Comparison of ENCODE assay signal across 1 cellular context in the genomic region with DNA sequence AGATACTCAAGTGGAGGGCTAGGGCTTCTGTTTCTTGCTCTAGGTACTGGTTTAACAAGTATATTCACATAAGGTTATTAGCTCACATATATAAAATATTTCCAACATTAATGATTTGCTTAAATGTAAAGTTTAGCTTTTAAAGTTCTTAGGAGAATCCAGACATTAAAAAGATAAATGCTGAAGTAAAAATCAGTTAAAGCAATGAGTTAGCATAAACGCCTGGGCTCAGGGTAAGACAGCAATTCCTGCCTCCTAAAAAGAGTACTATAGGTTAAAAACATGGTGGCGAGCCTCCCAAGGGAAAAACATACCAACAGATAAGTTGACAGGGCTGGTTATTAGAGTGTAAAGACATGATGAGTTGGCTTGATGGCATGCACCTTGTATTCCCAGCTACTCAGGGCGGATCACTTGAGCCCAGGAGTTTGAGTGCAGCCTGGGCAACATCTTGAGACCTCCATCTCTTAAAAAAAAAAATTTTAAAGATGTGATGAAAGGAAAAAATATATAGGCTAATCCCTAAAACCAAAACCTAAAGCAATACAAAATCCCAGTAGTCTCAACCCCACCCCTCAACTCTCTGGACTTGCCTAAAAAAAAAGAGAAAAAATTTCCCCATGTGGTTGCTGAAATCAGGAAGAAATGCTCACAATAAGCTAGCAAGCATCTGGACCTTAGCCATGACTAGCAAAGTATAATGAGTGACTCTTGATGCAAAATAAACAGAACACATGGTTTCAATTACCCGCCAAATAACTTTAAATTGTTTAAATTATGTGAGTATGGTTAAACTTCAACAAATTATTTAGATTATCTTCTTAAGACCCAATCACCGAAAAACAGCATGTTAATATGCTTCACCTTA.
TF ChIP-seq lines count a peak whose summit lies in the region.

No MANE protein-coding gene starts in this region.

TF ChIP-seq in HEK293, 187 proteins besides CTCF, POLR2A, EP300 and RAD21 (continued from another document):
- TF ChIP-seq, protein P1, sequence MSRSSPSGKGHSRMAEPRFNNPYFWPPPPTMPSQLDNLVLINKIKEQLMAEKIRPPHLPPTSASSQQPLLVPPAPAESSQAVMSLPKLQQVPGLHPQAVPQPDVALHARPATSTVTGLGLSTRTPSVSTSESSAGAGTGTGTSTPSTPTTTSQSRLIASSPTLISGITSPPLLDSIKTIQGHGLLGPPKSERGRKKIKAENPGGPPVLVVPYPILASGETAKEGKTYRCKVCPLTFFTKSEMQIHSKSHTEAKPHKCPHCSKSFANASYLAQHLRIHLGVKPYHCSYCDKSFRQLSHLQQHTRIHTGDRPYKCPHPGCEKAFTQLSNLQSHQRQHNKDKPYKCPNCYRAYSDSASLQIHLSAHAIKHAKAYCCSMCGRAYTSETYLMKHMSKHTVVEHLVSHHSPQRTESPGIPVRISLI (tag by site-specific recombination; IDR thresholded peaks at IDR 0.05) = peak; percentile 51; the same call in 1 of the 2 replicates
- no peak for TF ChIP-seq ZNF354C (tag by site-specific recombination; IDR thresholded peaks at IDR 0.05; ENCODE audit: borderline replicate concordance, low read depth)
- TF ChIP-seq ZNF449 (tag by site-specific recombination; IDR thresholded peaks at IDR 0.05) = 0 out of 2 replicates have a peak, but pooled peaks have one; percentile 5
- no peak for TF ChIP-seq ZBTB17 (tag by site-specific recombination; IDR thresholded peaks at IDR 0.05)
- no peak for TF ChIP-seq ZNF341 (tag by site-specific recombination; IDR thresholded peaks at IDR 0.05; ENCODE audit: low read depth)
- TF ChIP-seq ZSCAN30 (tag by site-specific recombination; IDR thresholded peaks at IDR 0.05) = no peak
- no peak for TF ChIP-seq ZNF658 (tag by site-specific recombination; IDR thresholded peaks at IDR 0.05)
- TF ChIP-seq ZNF549 (tag by site-specific recombination; IDR thresholded peaks at IDR 0.05) = no peak
- no peak for TF ChIP-seq ZSCAN23 (tag by site-specific recombination; IDR thresholded peaks at IDR 0.05)
- TF ChIP-seq, protein P2, sequence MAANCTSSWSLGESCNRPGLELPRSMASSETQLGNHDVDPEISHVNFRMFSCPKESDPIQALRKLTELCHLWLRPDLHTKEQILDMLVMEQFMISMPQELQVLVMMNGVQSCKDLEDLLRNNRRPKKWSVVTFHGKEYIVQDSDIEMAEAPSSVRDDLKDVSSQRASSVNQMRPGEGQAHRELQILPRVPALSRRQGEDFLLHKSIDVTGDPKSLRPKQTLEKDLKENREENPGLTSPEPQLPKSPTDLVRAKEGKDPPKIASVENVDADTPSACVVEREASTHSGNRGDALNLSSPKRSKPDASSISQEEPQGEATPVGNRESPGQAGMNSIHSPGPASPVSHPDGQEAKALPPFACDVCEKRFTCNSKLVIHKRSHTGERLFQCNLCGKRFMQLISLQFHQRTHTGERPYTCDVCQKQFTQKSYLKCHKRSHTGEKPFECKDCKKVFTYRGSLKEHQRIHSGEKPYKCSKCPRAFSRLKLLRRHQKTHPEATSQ (tag by site-specific recombination; IDR thresholded peaks at IDR 0.05) = no peak
- no peak for TF ChIP-seq ZNF660 (tag by site-specific recombination; IDR thresholded peaks at IDR 0.05)
- TF ChIP-seq, protein P3, sequence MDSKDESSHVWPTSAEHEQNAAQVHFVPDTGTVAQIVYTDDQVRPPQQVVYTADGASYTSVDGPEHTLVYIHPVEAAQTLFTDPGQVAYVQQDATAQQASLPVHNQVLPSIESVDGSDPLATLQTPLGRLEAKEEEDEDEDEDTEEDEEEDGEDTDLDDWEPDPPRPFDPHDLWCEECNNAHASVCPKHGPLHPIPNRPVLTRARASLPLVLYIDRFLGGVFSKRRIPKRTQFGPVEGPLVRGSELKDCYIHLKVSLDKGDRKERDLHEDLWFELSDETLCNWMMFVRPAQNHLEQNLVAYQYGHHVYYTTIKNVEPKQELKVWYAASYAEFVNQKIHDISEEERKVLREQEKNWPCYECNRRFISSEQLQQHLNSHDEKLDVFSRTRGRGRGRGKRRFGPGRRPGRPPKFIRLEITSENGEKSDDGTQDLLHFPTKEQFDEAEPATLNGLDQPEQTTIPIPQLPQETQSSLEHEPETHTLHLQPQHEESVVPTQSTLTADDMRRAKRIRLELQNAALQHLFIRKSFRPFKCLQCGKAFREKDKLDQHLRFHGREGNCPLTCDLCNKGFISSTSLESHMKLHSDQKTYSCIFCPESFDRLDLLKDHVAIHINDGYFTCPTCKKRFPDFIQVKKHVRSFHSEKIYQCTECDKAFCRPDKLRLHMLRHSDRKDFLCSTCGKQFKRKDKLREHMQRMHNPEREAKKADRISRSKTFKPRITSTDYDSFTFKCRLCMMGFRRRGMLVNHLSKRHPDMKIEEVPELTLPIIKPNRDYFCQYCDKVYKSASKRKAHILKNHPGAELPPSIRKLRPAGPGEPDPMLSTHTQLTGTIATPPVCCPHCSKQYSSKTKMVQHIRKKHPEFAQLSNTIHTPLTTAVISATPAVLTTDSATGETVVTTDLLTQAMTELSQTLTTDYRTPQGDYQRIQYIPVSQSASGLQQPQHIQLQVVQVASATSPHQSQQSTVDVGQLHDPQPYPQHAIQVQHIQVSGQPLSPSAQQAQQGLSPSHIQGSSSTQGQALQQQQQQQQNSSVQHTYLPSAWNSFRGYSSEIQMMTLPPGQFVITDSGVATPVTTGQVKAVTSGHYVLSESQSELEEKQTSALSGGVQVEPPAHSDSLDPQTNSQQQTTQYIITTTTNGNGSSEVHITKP (tag by site-specific recombination; IDR thresholded peaks at IDR 0.05) = peak; percentile 48
- TF ChIP-seq ZNF701 (tag by site-specific recombination; IDR thresholded peaks at IDR 0.05) = no peak
- no peak for TF ChIP-seq ZNF791 (tag by site-specific recombination; IDR thresholded peaks at IDR 0.05)
